1 cellular context compared by ENCODE assay signal in genomic region chr1:16748586-16749201, GRCh38. TPM values are rescaled to one million over a fixed set of nuclear protein-coding genes. Genes with fewer than 3 reads are reported as not detected.
"Had no signal": no experiment of that assay in that cellular context is flagged by ENCODE, and none has a peak within 500 bp of the region (broad histone marks: within the 10 kb centered on the region; RNA-seq: fewer than 3 reads in every experiment).

No MANE protein-coding gene starts in this region.

RNA-seq across cellular contexts. Expression of gene RNU1-4, which starts 8.4 kb away (rescaled TPM):
- polyA plus RNA-seq: IgD-negative memory B cell had no signal
